In the genomic region with DNA sequence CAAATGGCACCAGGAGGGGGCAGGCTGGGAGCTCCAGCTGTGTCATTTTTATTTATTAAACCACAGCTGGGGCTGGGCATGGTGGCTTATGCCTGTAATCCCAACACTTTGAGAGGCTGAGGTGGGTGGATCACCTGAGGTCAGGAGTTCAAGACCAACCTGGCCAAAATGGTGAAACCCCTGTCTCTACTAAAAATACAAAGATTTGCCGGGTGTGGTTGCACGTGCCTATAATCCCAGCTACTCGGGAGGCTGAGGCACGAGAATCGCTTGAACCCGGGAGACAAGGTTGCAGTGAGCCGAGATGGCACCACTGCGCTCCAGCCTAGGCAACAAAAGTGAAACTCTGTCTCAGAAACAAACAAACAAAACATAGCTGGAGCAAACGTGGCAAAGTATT, we compare ENCODE assay signal across 7 cellular contexts. TPM values are rescaled to one million over a fixed set of nuclear protein-coding genes. Genes with fewer than 3 reads are reported as not detected.
DNase-seq lines count a peak whose midpoint lies in the region; ATAC-seq, FAIRE-seq and TF ChIP-seq lines count a peak whose summit lies in the region.
"Not testable (repeated sequence)": the region's sequence is repeated elsewhere in the genome, so short reads cannot be mapped to it uniquely, and the experiment has no call there.

No MANE protein-coding gene starts in this region.

- H3K4me3 ChIP-seq in OCI-LY1 (ENCODE audit: low read depth, low read length, poor library complexity, severe bottlenecking); K562; epithelial cell of esophagus (ENCODE audit: low read length); retinal pigment epithelial cell (ENCODE audit: low read length): not testable (repeated sequence)

- not testable (repeated sequence) for H3K27me3 ChIP-seq in OCI-LY1 (ENCODE audit: insufficient read depth, low read length)
- H3K27me3 ChIP-seq in K562 (ENCODE audit: control insufficient read depth in 2 of 2, insufficient read depth in 2 of 2, low read length in 2 of 2), result peaks cover 36 to 67% of the 10 kb centered on the region in 2 experiments

- not testable (repeated sequence) for BruUV-seq in K562 (replicated peaks; lab: Mats Ljungman, UMichigan)

- H4K20me1 ChIP-seq in OCI-LY1 (ENCODE audit: insufficient read depth, low read length); K562 (replicated peaks; ENCODE audit: control insufficient read depth, insufficient read depth, low read length): not testable (repeated sequence)

- 0 out of 2 replicates have a peak, but pooled peaks have one; percentile 14 for TF ChIP-seq CTCF in 22Rv1 (IDR thresholded peaks at IDR 0.05)
- peak; percentile 27 for TF ChIP-seq CTCF in GM10248 (IDR thresholded peaks at IDR 0.05; ENCODE audit: control extremely low read depth, extremely low read depth, low read depth, missing control alignments)
- TF ChIP-seq CTCF in OCI-LY1 (IDR thresholded peaks at IDR 0.05; ENCODE audit: low read length), result not testable (repeated sequence)
- peak in 1 of 3 experiments; percentile 36; a peak in 1 of 6 replicates for TF ChIP-seq CTCF in K562 (IDR thresholded peaks at IDR 0.05 in 2 of 3, conservative IDR thresholded peaks at IDR 0.05 in 1 of 3; ENCODE audit: insufficient read depth in 2 of 3, low read depth in 1 of 3, low read length in 3 of 3)
- TF ChIP-seq CTCF in epithelial cell of esophagus (IDR thresholded peaks at IDR 0.05; ENCODE audit: insufficient read depth, low read depth, low read length, missing control alignments), result peak; percentile 7
- peak; percentile 13 for TF ChIP-seq CTCF in retinal pigment epithelial cell (conservative IDR thresholded peaks at IDR 0.05; ENCODE audit: low read depth, low read length)

- in situ Hi-C loops in K562 (cut with MboI), result not testable (repeated sequence)

- H3K9ac ChIP-seq in OCI-LY1 (ENCODE audit: low read length); K562 (ENCODE audit: insufficient read depth in 1 of 2, low read depth in 2 of 2, low read length in 2 of 2): not testable (repeated sequence)

- CTCF ChIA-PET in GM10248 (lab: Yijun Ruan, JAX), result interaction anchor here (1.9 to 2.2 kb wide), 2 partner anchors 9 to 145 kb away, joined by 4 to 6 read pairs; no protein-coding TSS in a partner anchor
- CTCF ChIA-PET in K562 (lab: Yijun Ruan, JAX; ENCODE audit: low intra/inter-chr PET ratio), result not testable (repeated sequence)

- peak; percentile 12 to 50; a peak in 2 of 4 replicates for TF ChIP-seq RAD21 in K562 (CRISPR knock-in tag; conservative IDR thresholded peaks at IDR 0.05 in 1 of 2, IDR thresholded peaks at IDR 0.05 in 1 of 2)

- peak; percentile 26; the same call in 1 of the 3 replicates for ATAC-seq in K562

- not testable (repeated sequence) for H3K79me2 ChIP-seq in OCI-LY1 (ENCODE audit: insufficient read depth, low read length); K562 (ENCODE audit: control insufficient read depth, insufficient read depth, low read length)

- peaks cover 11% of the 10 kb centered on the region for H3K36me3 ChIP-seq in OCI-LY1 (ENCODE audit: insufficient read depth, low read length)
- H3K36me3 ChIP-seq in K562 (ENCODE audit: control insufficient read depth, insufficient read depth, low read length), result not testable (repeated sequence)

- WGBS in K562 (ENCODE audit: insufficient coverage, low coverage, missing lambda C conversion rate), result 2% methylated on average over 9 of the region's 9 CpGs

- not testable (repeated sequence) for H3K27ac ChIP-seq in 22Rv1; K562 (ENCODE audit: extremely low read depth, low read depth, low read length)
- peak overlapping the region; percentile 81 for H3K27ac ChIP-seq in OCI-LY1 (ENCODE audit: low read depth, low read length, poor library complexity, severe bottlenecking)

- H3K4me1 ChIP-seq in OCI-LY1 (ENCODE audit: insufficient read depth, low read length, severe bottlenecking), result peaks cover 56% of the 10 kb centered on the region
- not testable (repeated sequence) for H3K4me1 ChIP-seq in K562 (replicated peaks in 1 of 2; ENCODE audit: control insufficient read depth in 2 of 2, insufficient read depth in 2 of 2, low read length in 2 of 2)

- not testable (repeated sequence) for H3K9me2 ChIP-seq in OCI-LY1 (ENCODE audit: low read depth, low read length)

- TF ChIP-seq EP300 in K562 (IDR thresholded peaks at IDR 0.05; ENCODE audit: low read length), result not testable (repeated sequence)

- POLR2A ChIA-PET in GM10248 (lab: Yijun Ruan, JAX), result not testable (repeated sequence)
- POLR2A ChIA-PET in K562 (lab: Yijun Ruan, JAX), result interaction anchor here (1.3 kb wide), 1 partner anchor 9 kb away, joined by 3 read pairs; no protein-coding TSS in a partner anchor

- H3K9me1 ChIP-seq in K562 (ENCODE audit: control insufficient read depth, insufficient read depth, low read length), result not testable (repeated sequence)

- H3K4me2 ChIP-seq in OCI-LY1 (ENCODE audit: low read length), result peak overlapping the region; percentile 48; the same call in 1 of the 2 replicates
- H3K4me2 ChIP-seq in K562 (ENCODE audit: insufficient read depth, low read length), result not testable (repeated sequence)

- peak; percentile 61 for FAIRE-seq in GM19239 (lab: Jason Lieb, UNC)
- FAIRE-seq in K562 (lab: Jason Lieb, UNC), result not testable (repeated sequence)

- DNase-seq in GM10248 (ENCODE audit: extremely low spot score); GM19239 (ENCODE audit: insufficient read length, low spot score); K562 (ENCODE audit: extremely low read depth in 1 of 4, low spot score in 3 of 4); epithelial cell of esophagus (ENCODE audit: low read depth); retinal pigment epithelial cell (ENCODE audit: low read depth): not testable (repeated sequence)

- H3F3A ChIP-seq in OCI-LY1 (ENCODE audit: insufficient read depth, low read length), result not testable (repeated sequence)

- not testable (repeated sequence) for TF ChIP-seq POLR2A in K562 (conservative IDR thresholded peaks at IDR 0.05)

- peaks cover 12% of the 10 kb centered on the region for H3K9me3 ChIP-seq in OCI-LY1 (ENCODE audit: low read length)
- not testable (repeated sequence) for H3K9me3 ChIP-seq in K562 (replicated peaks; ENCODE audit: control insufficient read depth, insufficient read depth, low read depth, low read length)

- H2AFZ ChIP-seq in OCI-LY1 (ENCODE audit: low read length); K562 (ENCODE audit: low read depth, low read length): not testable (repeated sequence)

- intact Hi-C loops in K562 (cut with micrococcal nuclease), result not testable (repeated sequence)

TF ChIP-seq in K562, 482 proteins besides CTCF, POLR2A, EP300 and RAD21:
- TF ChIP-seq BHLHE40 (IDR thresholded peaks at IDR 0.05; ENCODE audit: low read length), result 0 out of 2 replicates have a peak, but pooled peaks have one; percentile 11
TF ChIP-seq in K562: peak in this region for 1; not testable (repeated sequence) for 481.

RNA-seq across cellular contexts. Expression of a gene that starts 15.7 kb away (rescaled TPM):
- total RNA-seq in K562 (2011; cell fraction: chromatin; rRNA removed; ENCODE audit: low replicate concordance), result 0.28 and 0.65 TPM in 2 replicates
- 0.17 and 0.79 TPM in 2 replicates for total RNA-seq in K562 (2011; cell fraction: nucleolus; rRNA removed)
- total RNA-seq in K562 (2011; cell fraction: nucleoplasm; rRNA removed), result 0.22 and 2.1 TPM in 2 replicates
- total RNA-seq in K562 (2014; rRNA removed), result 0.36 and 0.94 TPM in 2 replicates
- total RNA-seq in K562 (2014; rRNA removed; fragmentation: Illumina TruSeq; extraction: Trizol), result 0.70 and 0.76 TPM in 2 replicates
- total RNA-seq in K562 (2015; rRNA removed; fragmentation: Illumina TruSeq; extraction: Trizol), result 0.75 and 0.87 TPM in 2 replicates
- 0.49 and 0.62 TPM in 2 replicates for total RNA-seq in K562 (2021)
- 0.04 and 0.28 TPM in 2 replicates for polyA plus RNA-seq in K562 (2011; rRNA removed)
- 0.07 and 0.19 TPM in 2 replicates for polyA plus RNA-seq in K562 (2011; cell fraction: cytosol; rRNA removed)
- 0.30 and 0.60 TPM in 2 replicates for polyA plus RNA-seq in K562 (2011; cell fraction: nucleus; rRNA removed)
- 0.78 and 1.8 TPM in 2 replicates for polyA plus RNA-seq in K562 (2012)
- polyA plus RNA-seq in K562 (2014; fragmentation: Illumina TruSeq; extraction: Trizol), result 1.0 and 1.1 TPM in 2 replicates
- under 1 TPM; 0.14 to 0.35 TPM for polyA plus RNA-seq in K562 (2014; fragmentation: Nextera tagmentation; extraction: Ambion mirVana)
- 0.49 and 0.62 TPM in 2 replicates for polyA plus RNA-seq in K562 (2014; rRNA removed)
- polyA minus RNA-seq in K562 (2011; rRNA and poly(A)+ RNA removed), result 0.27 TPM in 1 of 2 replicates, not detected in the other
- polyA minus RNA-seq in K562 (2011; cell fraction: cytosol; rRNA and poly(A)+ RNA removed), result not detected in 2 replicates
- polyA minus RNA-seq in K562 (2011; cell fraction: nucleus; rRNA and poly(A)+ RNA removed), result 0.13 TPM in 1 of 2 replicates, not detected in the other
